26 cellular contexts compared by ENCODE assay signal in genomic region chr3:54936561-54936960, GRCh38. TPM values are rescaled to one million over a fixed set of nuclear protein-coding genes. Genes with fewer than 3 reads are reported as not detected.
"Had no signal": no experiment of that assay in that cellular context is flagged by ENCODE, and none has a peak within 500 bp of the region (broad histone marks: within the 10 kb centered on the region; RNA-seq: fewer than 3 reads in every experiment).

No MANE protein-coding gene starts in this region.

- H3K27ac ChIP-seq: breast epithelium, left ventricle myocardium inferior, suprapubic skin, transverse colon, uterus, WERI-Rb-1 had no signal

- DNase-seq: activated CD4-positive, alpha-beta T cell treated with anti-CD3 and anti-CD28 coated beads for 1 hour; activated gamma-delta T cell; cerebellar nuclear complex; effector CD4-positive, alpha-beta T cell; foreskin melanocyte; head of caudate nucleus; kidney; left ventricle myocardium inferior; mammary epithelial cell; right cardiac atrium; small intestine; stimulated activated CD4-positive, alpha-beta T cell treated with anti-CD3 and anti-CD28 coated beads, Interleukin-15, amount 100 ng/mL, for 24 hours; stimulated activated CD4-positive, alpha-beta T cell treated with anti-CD3 and anti-CD28 coated beads, Interleukin-2, amount 100 ng/mL, for 48 hours; T-helper 2 cell; transverse colon; uterus; WERI-Rb-1 had no signal

- H3K27me3 ChIP-seq: breast epithelium, suprapubic skin, transverse colon, uterus had no signal

- FAIRE-seq: astrocyte, kidney, small intestine had no signal

- H3K4me3 ChIP-seq: breast epithelium, left ventricle myocardium inferior, suprapubic skin, transverse colon, uterus had no signal

- H3K4me1 ChIP-seq: breast epithelium, suprapubic skin, transverse colon, uterus had no signal

- H3K9me3 ChIP-seq: breast epithelium, left ventricle myocardium inferior, suprapubic skin, transverse colon, uterus had no signal

- H3K36me3 ChIP-seq: breast epithelium, left ventricle myocardium inferior, suprapubic skin, transverse colon, uterus, WERI-Rb-1 had no signal

RNA-seq across cellular contexts. Expression of gene LRTM1, which starts 8.7 kb away (rescaled TPM):
- total RNA-seq: astrocyte, breast epithelium, kidney, left ventricle myocardium inferior, mammary epithelial cell, mononuclear cell, omental fat pad, posterior vena cava, right cardiac atrium, suprapubic skin, transverse colon, uterus had no signal
- polyA plus RNA-seq: adipose tissue, esophagus, mammary epithelial cell, neural cell, right cardiac atrium, small intestine had no signal
